In genomic region chr21:35204125-35204524, GRCh38 we compare ENCODE assay signal across 19 cellular contexts.
DNase-seq lines count a peak whose midpoint lies in the region; FAIRE-seq and TF ChIP-seq lines count a peak whose summit lies in the region.
"Had no signal": no experiment of that assay in that cellular context is flagged by ENCODE, and none has a peak within 500 bp of the region (broad histone marks: within the 10 kb centered on the region; RNA-seq: fewer than 3 reads in every experiment).

No MANE protein-coding gene starts in this region.

- H3K4me3 ChIP-seq in astrocyte (ENCODE audit: insufficient read depth, low read depth, low read length) = no peak overlapping the region
- no peak overlapping the region for H3K4me3 ChIP-seq in mesodermal cell (ENCODE audit: extremely low read depth, insufficient read depth, low read length, poor library complexity, severe bottlenecking)
- no peak overlapping the region for H3K4me3 ChIP-seq in subcutaneous abdominal adipose tissue (ENCODE audit: low read depth in 1 of 5, low read length in 5 of 5)
- H3K4me3 ChIP-seq: HAP-1 had no signal

- H3K27ac ChIP-seq in astrocyte (ENCODE audit: low read depth, low read length) = peak overlapping the region; percentile 96
- peak overlapping the region; percentile 74 for H3K27ac ChIP-seq in mesodermal cell (ENCODE audit: low read depth, low read length, severe bottlenecking)
- peak overlapping the region; percentile 69 for H3K27ac ChIP-seq in subcutaneous abdominal adipose tissue (ENCODE audit: low read depth, low read length)
- H3K27ac ChIP-seq: 22Rv1, epithelial cell of prostate had no signal

- H3K36me3 Mint-ChIP-seq in activated CD4-positive, alpha-beta T cell treated with anti-CD3 and anti-CD28 coated beads, Interleukin-2, amount 10 ng/mL, durations not matched to agents 24 days and 14 days (ENCODE audit: low read depth) = no peaks in the 10 kb centered on the region
- peaks cover 2% of the 10 kb centered on the region for H3K36me3 Mint-ChIP-seq in astrocyte (ENCODE audit: low read depth, unreplicated experiment)
- H3K36me3 Mint-ChIP-seq: activated naive CD8-positive, alpha-beta T cell treated with anti-CD3 and anti-CD28 coated beads, Interleukin-2, amount 10 ng/mL, durations not matched to agents 7 days and 5 days; CD4-positive, alpha-beta memory T cell; naive B cell had no signal

- H3K27me3 ChIP-seq in astrocyte (ENCODE audit: insufficient read depth, low read length) (no peaks in the 10 kb centered on the region), subcutaneous abdominal adipose tissue (ENCODE audit: control insufficient read depth in 5 of 5, insufficient read depth in 4 of 5, low read length in 5 of 5) (no peaks in the 10 kb centered on the region)

- no peaks in the 10 kb centered on the region for H3K9me3 ChIP-seq in astrocyte (ENCODE audit: insufficient read depth, low read depth, low read length)
- H3K9me3 ChIP-seq in mesodermal cell (ENCODE audit: control insufficient read depth, low read length) = no peaks in the 10 kb centered on the region
- H3K9me3 ChIP-seq in subcutaneous abdominal adipose tissue (ENCODE audit: control insufficient read depth in 5 of 5, low read length in 5 of 5) = no peaks in the 10 kb centered on the region
- H3K9me3 ChIP-seq: HAP-1 had no signal

- H3K79me2 ChIP-seq in astrocyte (ENCODE audit: insufficient read depth, low read length) = no peaks in the 10 kb centered on the region

- H3K9ac ChIP-seq in astrocyte (ENCODE audit: low read length) = peak overlapping the region; percentile 78
- no peak overlapping the region for H3K9ac ChIP-seq in subcutaneous abdominal adipose tissue (ENCODE audit: low read length in 5 of 5)

- 90 to 100% methylated on average over 2 to 5 of the region's 7 CpGs for WGBS in mesodermal cell (ENCODE audit: insufficient coverage in 2 of 2), 2 experiments

- no peaks in the 10 kb centered on the region for H4K20me1 ChIP-seq in astrocyte (ENCODE audit: insufficient read depth, low read length)

- no peak for FAIRE-seq in astrocyte (lab: Jason Lieb, UNC)

- intact Hi-C loops in activated CD4-positive, alpha-beta T cell treated with anti-CD3 and anti-CD28 coated beads, Interleukin-2, amount 10 ng/mL, durations not matched to agents 24 days and 14 days (cut with micrococcal nuclease) = no loop called here

- TF ChIP-seq CTCF in astrocyte (IDR thresholded peaks at IDR 0.05; ENCODE audit: insufficient read depth, low read depth, low read length) (no peak), GM10266 (IDR thresholded peaks at IDR 0.05; ENCODE audit: control insufficient read depth, insufficient read depth, low read depth, missing control alignments) (no peak)

- H3K9me3 Mint-ChIP-seq in activated CD4-positive, alpha-beta T cell treated with anti-CD3 and anti-CD28 coated beads, Interleukin-2, amount 10 ng/mL, durations not matched to agents 24 days and 14 days = no peaks in the 10 kb centered on the region
- H3K9me3 Mint-ChIP-seq in astrocyte (ENCODE audit: unreplicated experiment) = peaks cover 2% of the 10 kb centered on the region
- H3K9me3 Mint-ChIP-seq: activated CD4-positive, alpha-beta T cell treated with anti-CD3 and anti-CD28 coated beads, Interleukin-2, amount 10 ng/mL, durations not matched to agents 7 days and 5 days; activated T-cell treated with anti-CD3 and anti-CD28 coated beads, Interleukin-2, amount 50 U/mL, for 24 hours; naive B cell had no signal

- no peak overlapping the region for H3K4me3 Mint-ChIP-seq in activated CD4-positive, alpha-beta T cell treated with anti-CD3 and anti-CD28 coated beads, Interleukin-2, amount 10 ng/mL, durations not matched to agents 24 days and 14 days
- H3K4me3 Mint-ChIP-seq in astrocyte (ENCODE audit: unreplicated experiment) = no peak overlapping the region

- peaks cover 52% of the 10 kb centered on the region for H3K4me1 ChIP-seq in astrocyte (ENCODE audit: insufficient read depth, low read length)
- H3K4me1 ChIP-seq in mesodermal cell (ENCODE audit: control insufficient read depth, insufficient read depth, low read length, poor library complexity, severe bottlenecking) = peaks cover 36% of the 10 kb centered on the region
- H3K4me1 ChIP-seq in subcutaneous abdominal adipose tissue (ENCODE audit: control insufficient read depth in 5 of 5, insufficient read depth in 5 of 5, low read length in 5 of 5) = peaks cover 3 to 64% (median 43%) of the 10 kb centered on the region in 5 donors
- H3K4me1 ChIP-seq: HAP-1 had no signal

- H2AFZ ChIP-seq in astrocyte (ENCODE audit: low read depth, low read length) = peak overlapping the region; percentile 10

- H3K36me3 ChIP-seq in astrocyte (ENCODE audit: insufficient read depth, low read length) (no peaks in the 10 kb centered on the region), mesodermal cell (ENCODE audit: control insufficient read depth, insufficient read depth, low read length) (no peaks in the 10 kb centered on the region), subcutaneous abdominal adipose tissue (ENCODE audit: control insufficient read depth in 5 of 5, insufficient read depth in 5 of 5, low read length in 5 of 5) (no peaks in the 10 kb centered on the region)
- H3K36me3 ChIP-seq: HAP-1 had no signal

- DNase-seq in activated CD4-positive, alpha-beta T cell treated with anti-CD3 and anti-CD28 coated beads, Interleukin-2, amount 10 ng/mL, durations not matched to agents 24 days and 14 days = no peak
- DNase-seq in activated CD4-positive, alpha-beta T cell treated with anti-CD3 and anti-CD28 coated beads for 48 hours = no peak
- DNase-seq in astrocyte (ENCODE audit: low read depth) (peak; percentile 77), germinal center (ENCODE audit: low spot score) (no peak), GM10266 (ENCODE audit: extremely low spot score) (no peak), NCI-H1105 (lab: John Stamatoyannopoulos, UW) (no peak)
- DNase-seq: activated CD4-positive, alpha-beta T cell treated with anti-CD3 and anti-CD28 coated beads, Interleukin-2, amount 10 ng/mL, durations not matched to agents 7 days and 5 days; activated naive CD8-positive, alpha-beta T cell treated with anti-CD3 and anti-CD28 coated beads, Interleukin-2, amount 10 ng/mL, durations not matched to agents 7 days and 5 days; activated T-cell treated with anti-CD3 and anti-CD28 coated beads, Interleukin-2, amount 50 U/mL, for 24 hours; DND-41; left colon; stimulated activated CD4-positive, alpha-beta T cell treated with anti-CD3 and anti-CD28 coated beads, Interleukin-4, amount 100 ng/mL, for 4 hours had no signal

- peaks cover 36% of the 10 kb centered on the region for H3K4me1 Mint-ChIP-seq in activated CD4-positive, alpha-beta T cell treated with anti-CD3 and anti-CD28 coated beads, Interleukin-2, amount 10 ng/mL, durations not matched to agents 24 days and 14 days
- peaks cover 52% of the 10 kb centered on the region for H3K4me1 Mint-ChIP-seq in astrocyte (ENCODE audit: low read depth, unreplicated experiment)

- peak overlapping the region; percentile 42 for H3K27ac Mint-ChIP-seq in activated CD4-positive, alpha-beta T cell treated with anti-CD3 and anti-CD28 coated beads, Interleukin-2, amount 10 ng/mL, durations not matched to agents 24 days and 14 days
- H3K27ac Mint-ChIP-seq in astrocyte (ENCODE audit: unreplicated experiment) = peak overlapping the region; percentile 95
- H3K27ac Mint-ChIP-seq: activated CD4-positive, alpha-beta T cell treated with anti-CD3 and anti-CD28 coated beads, Interleukin-2, amount 10 ng/mL, durations not matched to agents 7 days and 5 days; CD4-positive, alpha-beta memory T cell had no signal

- peak overlapping the region; percentile 59 for H3K4me2 ChIP-seq in astrocyte (ENCODE audit: low read length)

- no peaks in the 10 kb centered on the region for H3K27me3 Mint-ChIP-seq in activated CD4-positive, alpha-beta T cell treated with anti-CD3 and anti-CD28 coated beads, Interleukin-2, amount 10 ng/mL, durations not matched to agents 24 days and 14 days
- H3K27me3 Mint-ChIP-seq in astrocyte (ENCODE audit: low read depth, unreplicated experiment) = no peaks in the 10 kb centered on the region
- H3K27me3 Mint-ChIP-seq: activated CD4-positive, alpha-beta T cell treated with anti-CD3 and anti-CD28 coated beads, Interleukin-2, amount 10 ng/mL, durations not matched to agents 7 days and 5 days; activated T-cell treated with anti-CD3 and anti-CD28 coated beads, Interleukin-2, amount 50 U/mL, for 24 hours; naive B cell had no signal
